8 cellular contexts compared by ENCODE assay signal in genomic region chr5:81838307-81838906, GRCh38.
DNase-seq lines count a peak whose midpoint lies in the region; ATAC-seq and TF ChIP-seq lines count a peak whose summit lies in the region.

No MANE protein-coding gene starts in this region.

- no peaks in the 10 kb centered on the region for H3K4me1 ChIP-seq in prostate gland (replicated peaks)

- no peaks in the 10 kb centered on the region for H3K36me3 ChIP-seq in prostate gland

- WGBS in prostate gland = 82% methylated on average over 2 of the region's 2 CpGs

- H3K9me3 ChIP-seq in prostate gland = no peaks in the 10 kb centered on the region

- in situ Hi-C loops in GM13977 (cut with MboI; ENCODE audit: low pct_unique_long_range_greater_than_20kb, low sequenced_read_pairs, unreplicated experiment) = loop anchor here (25.0 kb wide), 1 partner anchor 326 kb away; no protein-coding TSS in a partner anchor

- DNase-seq in AG09319 (ENCODE audit: extremely low read depth, low read depth) (no peak), GM13977 (ENCODE audit: low spot score) (no peak), SKM-1 (lab: John Stamatoyannopoulos, UW; ENCODE audit: unreplicated experiment) (peak; percentile 20), fibroblast of gingiva (ENCODE audit: low read depth) (peak; percentile 49), prostate gland (ENCODE audit: low spot score) (no peak), NCI-H2196 (lab: John Stamatoyannopoulos, UW; ENCODE audit: unreplicated experiment) (no peak)
- DNase-seq in activated CD8-positive, alpha-beta memory T cell treated with anti-CD3 and anti-CD28 coated beads for 24 hours = no peak

- H3K27me3 ChIP-seq in prostate gland (replicated peaks; ENCODE audit: insufficient read depth) = no peaks in the 10 kb centered on the region

- H3K4me3 ChIP-seq in prostate gland = no peak overlapping the region

- no peak for TF ChIP-seq POLR2A in prostate gland (IDR thresholded peaks at IDR 0.05)

- intact Hi-C loops in prostate gland (cut with DNase I) = no loop called here

- TF ChIP-seq CTCF in AG09319 (IDR thresholded peaks at IDR 0.05; ENCODE audit: low read depth, low read length) = peak; percentile 66
- peak; percentile 50 for TF ChIP-seq CTCF in GM13977 (IDR thresholded peaks at IDR 0.05; ENCODE audit: extremely low read depth, insufficient read depth, missing control alignments)
- TF ChIP-seq CTCF in prostate gland (IDR thresholded peaks at IDR 0.05) = peak in 3 of 4 experiments; percentile 8 to 43 (median 16)

- peak; percentile 67 for ATAC-seq in HG02981 (IDR thresholded peaks at IDR 0.05; ENCODE audit: unreplicated experiment)

- H3K27ac ChIP-seq in prostate gland = no peak overlapping the region

Comparison
In these comparisons a context has a peak if more than half of its experiments do, and no peak if none do; other contexts are left out.
1. DNase-seq: peak in SKM-1 (single experiment) and fibroblast of gingiva (single experiment); none in AG09319 (single experiment), GM13977 (single experiment), prostate gland (single experiment), activated CD8-positive, alpha-beta memory T cell treated with anti-CD3 and anti-CD28 coated beads for 24 hours (single experiment) and NCI-H2196 (single experiment).
2. CTCF ChIP-seq: peak in every context shown above with its lines; median percentile 66 in AG09319; 50 in GM13977; 16 in prostate gland.